In the genomic region with DNA sequence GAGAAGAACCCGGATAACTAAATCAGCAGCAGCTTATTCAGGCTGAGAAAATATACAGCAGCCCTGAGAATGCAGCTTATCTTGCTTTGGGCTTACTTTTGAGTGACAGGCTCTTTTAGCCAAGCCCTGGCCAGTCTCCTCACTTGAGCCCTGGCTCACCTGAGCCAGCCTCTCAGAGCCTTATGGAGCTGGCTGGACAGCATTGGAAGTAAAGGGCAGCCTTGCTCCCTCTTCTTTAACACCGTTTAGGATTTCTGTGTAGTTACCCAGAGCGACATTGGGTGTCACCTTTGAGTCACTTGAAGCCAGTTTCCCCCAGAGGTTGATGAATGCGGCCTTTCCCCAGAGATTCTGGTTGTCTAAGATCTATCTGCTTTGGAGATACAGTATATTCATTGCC, we compare ENCODE assay signal across 8 cellular contexts. TPM values are rescaled to one million over a fixed set of nuclear protein-coding genes. Genes with fewer than 3 reads are reported as not detected.
DNase-seq lines count a peak whose midpoint lies in the region; ATAC-seq and FAIRE-seq lines count a peak whose summit lies in the region.

No MANE protein-coding gene starts in this region.

- DNase-seq in A172 (ENCODE audit: low spot score) (peak; percentile 57), GM03348 (ENCODE audit: low spot score) (peak; percentile 70), NCI-H82 treated with DMSO at 0.1 percent for 48 hours (lab: John Stamatoyannopoulos, UW; ENCODE audit: unreplicated experiment) (peak; percentile 41), T47D (ENCODE audit: low read depth in 1 of 2, low spot score in 1 of 2) (peak; percentile 48 to 82), kidney tubule cell (ENCODE audit: low spot score) (peak; percentile 62), urothelium cell line (ENCODE audit: low spot score) (peak; percentile 55)

- in situ Hi-C loops in T47D (cut with HindIII; ENCODE audit: low pct_unique_long_range_greater_than_20kb, low sequenced_read_pairs), result no loop called here

- peak; percentile 69 for ATAC-seq in HG03378 (IDR thresholded peaks at IDR 0.05; ENCODE audit: unreplicated experiment)
- no peak for ATAC-seq in HG02763 (IDR thresholded peaks at IDR 0.05; ENCODE audit: unreplicated experiment)

- FAIRE-seq in urothelium cell line (lab: Jason Lieb, UNC), result no peak

RNA-seq across cellular contexts. Expression of gene NPIPB2, which starts 7.7 kb away (rescaled TPM):
- total RNA-seq in A172 (2014; rRNA removed; shearing (Covaris generic)), result 5.1 TPM in 1 of 2 replicates, not detected in the other

RNA-seq across cellular contexts. Expression of gene TNFRSF17, which starts 15.5 kb away (rescaled TPM):
- total RNA-seq in A172 (2014; rRNA removed; shearing (Covaris generic)), result not detected in 2 replicates

RNA-seq across cellular contexts. Expression of gene SNX29, which starts 27.0 kb away (rescaled TPM):
- 5.9 and 8.0 TPM in 2 replicates for total RNA-seq in A172 (2014; rRNA removed; shearing (Covaris generic))

RNA-seq across cellular contexts. Expression of gene GSPT1, which starts 33.8 kb away (rescaled TPM):
- total RNA-seq in A172 (2014; rRNA removed; shearing (Covaris generic)), result 124 and 161 TPM in 2 replicates
